In the genomic region with DNA sequence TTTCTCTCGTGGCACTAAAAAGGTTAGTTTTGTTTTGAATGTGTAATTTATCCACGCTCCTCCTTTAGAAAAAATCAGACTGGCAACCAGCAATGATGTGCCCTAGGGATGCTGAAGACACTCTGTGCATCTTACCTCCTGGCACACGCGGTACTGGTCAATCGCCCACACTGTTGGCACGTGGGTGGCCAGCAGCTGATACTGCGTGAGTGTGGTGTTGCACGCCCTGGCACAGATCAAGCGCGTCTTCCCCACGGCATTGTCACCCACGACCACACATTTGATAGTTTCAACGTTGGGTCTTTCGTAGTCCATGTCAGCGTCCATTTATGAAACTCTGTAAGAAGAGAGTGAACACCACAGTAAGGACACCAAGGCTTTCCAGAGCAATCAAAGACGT, we compare ENCODE assay signal across 23 cellular contexts. TPM values are rescaled to one million over a fixed set of nuclear protein-coding genes. Genes with fewer than 3 reads are reported as not detected.
A peak's percentile ranks its signal among the peaks of the same experiment; 100 is the strongest.
DNase-seq lines count a peak whose midpoint lies in the region; ATAC-seq and TF ChIP-seq lines count a peak whose summit lies in the region.
"Had no signal": no experiment of that assay in that cellular context is flagged by ENCODE, and none has a peak within 500 bp of the region (broad histone marks: within the 10 kb centered on the region; RNA-seq: fewer than 3 reads in every experiment).

No MANE protein-coding gene starts in this region.

- H3K27ac ChIP-seq in ascending aorta, result peak overlapping the region; percentile 50 to 69
- no peak overlapping the region for H3K27ac ChIP-seq in effector memory CD4-positive, alpha-beta T cell (ENCODE audit: insufficient read depth, low read length, poor library complexity, severe bottlenecking)
- H3K27ac ChIP-seq: 22Rv1 had no signal

- H3K27me3 ChIP-seq in ascending aorta, result no peaks in the 10 kb centered on the region
- no peaks in the 10 kb centered on the region for H3K27me3 ChIP-seq in effector memory CD4-positive, alpha-beta T cell (replicated peaks; ENCODE audit: control insufficient read depth, insufficient read depth, low read length, poor library complexity, severe bottlenecking)
- H3K27me3 ChIP-seq: adrenal gland had no signal

- H3K36me3 Mint-ChIP-seq in T-helper 2 cell treated with Interferon-gamma antibody and Interleukin-4, amounts not matched to agents 5 μg/mL and 100 μg/mL, for 36 hours (ENCODE audit: low read depth), result no peaks in the 10 kb centered on the region
- H3K36me3 Mint-ChIP-seq in natural killer cell treated with Interleukin-12 subunit alpha and Interleukin-12 subunit beta and Interleukin-15 and Interleukin-18, amount 100 ng/mL, for 72 hours, result no peaks in the 10 kb centered on the region

- H3K4me3 Mint-ChIP-seq in T-helper 2 cell treated with Interferon-gamma antibody and Interleukin-4, amounts not matched to agents 5 μg/mL and 100 μg/mL, for 36 hours, result peak overlapping the region; percentile 60
- peak overlapping the region; percentile 41 for H3K4me3 Mint-ChIP-seq in natural killer cell treated with Interleukin-12 subunit alpha and Interleukin-12 subunit beta and Interleukin-15 and Interleukin-18, amount 100 ng/mL, for 72 hours
- H3K4me3 Mint-ChIP-seq: type B pancreatic cell had no signal

- H3K9me3 ChIP-seq in ascending aorta, result no peaks in the 10 kb centered on the region
- H3K9me3 ChIP-seq in effector memory CD4-positive, alpha-beta T cell (ENCODE audit: control insufficient read depth, low read length), result no peaks in the 10 kb centered on the region
- H3K9me3 ChIP-seq: adrenal gland had no signal

- peaks cover 8 to 22% of the 10 kb centered on the region in 2 donors for H3K4me1 ChIP-seq in ascending aorta
- no peaks in the 10 kb centered on the region for H3K4me1 ChIP-seq in effector memory CD4-positive, alpha-beta T cell (ENCODE audit: control insufficient read depth, insufficient read depth, low read length, poor library complexity, severe bottlenecking)

- H3K27me3 Mint-ChIP-seq in T-helper 2 cell treated with Interferon-gamma antibody and Interleukin-4, amounts not matched to agents 5 μg/mL and 100 μg/mL, for 36 hours (ENCODE audit: low read depth), result peaks cover 12% of the 10 kb centered on the region
- H3K27me3 Mint-ChIP-seq in natural killer cell treated with Interleukin-12 subunit alpha and Interleukin-12 subunit beta and Interleukin-15 and Interleukin-18, amount 100 ng/mL, for 72 hours, result peaks cover 5 to 11% of the 10 kb centered on the region in 2 donors
- H3K27me3 Mint-ChIP-seq: type B pancreatic cell had no signal

- H3K4me1 Mint-ChIP-seq in T-helper 2 cell treated with Interferon-gamma antibody and Interleukin-4, amounts not matched to agents 5 μg/mL and 100 μg/mL, for 36 hours (ENCODE audit: low read depth), result peaks cover 9% of the 10 kb centered on the region
- H3K4me1 Mint-ChIP-seq in natural killer cell treated with Interleukin-12 subunit alpha and Interleukin-12 subunit beta and Interleukin-15 and Interleukin-18, amount 100 ng/mL, for 72 hours (ENCODE audit: low read depth in 2 of 2), result peaks cover 11 to 15% of the 10 kb centered on the region in 2 donors

- DNase-seq in T-helper 2 cell treated with Interferon-gamma antibody and Interleukin-4, amounts not matched to agents 5 μg/mL and 100 μg/mL, for 36 hours (ENCODE audit: low spot score), result no peak
- DNase-seq in T-helper 2 cell, result no peak
- no peak for DNase-seq in ascending aorta (ENCODE audit: low spot score in 2 of 2)
- DNase-seq in natural killer cell treated with Interleukin-12 subunit alpha and Interleukin-12 subunit beta and Interleukin-15 and Interleukin-18, amount 100 ng/mL, for 72 hours (ENCODE audit: low spot score), result no peak
- DNase-seq in superior temporal gyrus (ENCODE audit: extremely low spot score), result peak; percentile 38
- no peak for DNase-seq in globus pallidus (ENCODE audit: low spot score)
- no peak for DNase-seq in effector memory CD4-positive, alpha-beta T cell
- no peak for DNase-seq in 8988T
- DNase-seq: activated CD4-positive, alpha-beta T cell treated with anti-CD3 and anti-CD28 coated beads for 1 hour; activated naive CD4-positive, alpha-beta T cell; DMS153; glutamatergic neuron; kidney glomerular epithelial cell; mammary epithelial cell; NCI-H1105; NCI-H2029; NCI-H345; NCI-H774; retina; stimulated activated naive CD8-positive, alpha-beta T cell treated with anti-CD3 and anti-CD28 coated beads, Interleukin-15, Interleukin-2, amounts not matched to agents 100 U/mL and 50 U/mL, for 24 hours had no signal

- H3K36me3 ChIP-seq in ascending aorta, result no peaks in the 10 kb centered on the region
- no peaks in the 10 kb centered on the region for H3K36me3 ChIP-seq in effector memory CD4-positive, alpha-beta T cell (ENCODE audit: control insufficient read depth, insufficient read depth, low read length)
- H3K36me3 ChIP-seq: adrenal gland had no signal

- no peak overlapping the region for H3K27ac Mint-ChIP-seq in T-helper 2 cell treated with Interferon-gamma antibody and Interleukin-4, amounts not matched to agents 5 μg/mL and 100 μg/mL, for 36 hours
- no peak overlapping the region for H3K27ac Mint-ChIP-seq in natural killer cell treated with Interleukin-12 subunit alpha and Interleukin-12 subunit beta and Interleukin-15 and Interleukin-18, amount 100 ng/mL, for 72 hours
- H3K27ac Mint-ChIP-seq: type B pancreatic cell had no signal

- ATAC-seq in natural killer cell treated with Interleukin-12 subunit alpha and Interleukin-12 subunit beta and Interleukin-15 and Interleukin-18, amount 100 ng/mL, for 72 hours, result peak in 1 of 2 donors; percentile 36
- ATAC-seq: stimulated activated naive CD8-positive, alpha-beta T cell treated with anti-CD3 and anti-CD28 coated beads, Interleukin-15, Interleukin-2, amounts not matched to agents 100 U/mL and 50 U/mL, for 24 hours had no signal

- H3K4me3 ChIP-seq in ascending aorta, result peak overlapping the region in 1 of 2 donors; percentile 25
- H3K4me3 ChIP-seq in effector memory CD4-positive, alpha-beta T cell (ENCODE audit: insufficient read depth, low read depth, low read length, poor library complexity, severe bottlenecking), result no peak overlapping the region
- H3K4me3 ChIP-seq: adrenal gland had no signal

- TF ChIP-seq CTCF in ascending aorta (IDR thresholded peaks at IDR 0.05), result no peak

- intact Hi-C loops in ascending aorta (cut with DNase I), result loop anchor here (2.0 kb wide), 1 partner anchor 28 kb away; no protein-coding TSS in a partner anchor

- H3K9me3 Mint-ChIP-seq in T-helper 2 cell treated with Interferon-gamma antibody and Interleukin-4, amounts not matched to agents 5 μg/mL and 100 μg/mL, for 36 hours, result peaks cover 4% of the 10 kb centered on the region
- H3K9me3 Mint-ChIP-seq in natural killer cell treated with Interleukin-12 subunit alpha and Interleukin-12 subunit beta and Interleukin-15 and Interleukin-18, amount 100 ng/mL, for 72 hours, result no peaks in the 10 kb centered on the region
- H3K9me3 Mint-ChIP-seq: type B pancreatic cell had no signal

RNA-seq across cellular contexts. Expression of a gene that starts 32.8 kb away (rescaled TPM):
- 13.6 TPM for total RNA-seq in ascending aorta
- total RNA-seq in natural killer cell treated with Interleukin-12 subunit alpha and Interleukin-12 subunit beta and Interleukin-15 and Interleukin-18, amount 100 ng/mL, for 72 hours, result under 1 TPM in 1 of 2 donors, not detected in 1; 0.64 TPM
